Comparison of ENCODE assay signal across 22 cellular contexts in genomic region chr5:72515211-72515610, GRCh38. TPM values are rescaled to one million over a fixed set of nuclear protein-coding genes. Genes with fewer than 3 reads are reported as not detected.
DNase-seq lines count a peak whose midpoint lies in the region; FAIRE-seq and TF ChIP-seq lines count a peak whose summit lies in the region.
"Had no signal": no experiment of that assay in that cellular context is flagged by ENCODE, and none has a peak within 500 bp of the region (broad histone marks: within the 10 kb centered on the region; RNA-seq: fewer than 3 reads in every experiment).

No MANE protein-coding gene starts in this region.

- no peak overlapping the region for H3K9ac ChIP-seq in trophoblast cell (ENCODE audit: low read length)

- no peak overlapping the region for H3K4ac ChIP-seq in trophoblast cell (ENCODE audit: low read depth, low read length)

- H2BK120ac ChIP-seq in trophoblast cell (ENCODE audit: insufficient read depth, low read length, poor library complexity) = peak overlapping the region; percentile 86

- H3K9me3 ChIP-seq in PC-9 (ENCODE audit: insufficient read depth, low read depth) = peaks cover 8% of the 10 kb centered on the region
- H3K9me3 ChIP-seq in trophoblast cell (ENCODE audit: insufficient read depth, low read depth, low read length) = no peaks in the 10 kb centered on the region

- no CpG with 5 or more reads among the region's 5 CpGs for WGBS in trophoblast cell (ENCODE audit: extremely low coverage, insufficient coverage, insufficient read length)

- no peak overlapping the region for H3K23ac ChIP-seq in trophoblast cell (ENCODE audit: low read length)

- no peaks in the 10 kb centered on the region for H3K36me3 ChIP-seq in PC-9 (ENCODE audit: low read depth)
- no peaks in the 10 kb centered on the region for H3K36me3 ChIP-seq in trophoblast cell (ENCODE audit: control insufficient read depth in 1 of 2, insufficient read depth in 2 of 2, low read length in 2 of 2)

- H3K4me1 ChIP-seq in PC-9 (replicated peaks; ENCODE audit: insufficient read depth) (peaks cover 49% of the 10 kb centered on the region), trophoblast cell (ENCODE audit: control insufficient read depth in 1 of 2, insufficient read depth in 2 of 2, low read length in 2 of 2) (peaks cover 9 to 22% of the 10 kb centered on the region in 2 experiments)

- H3K27ac ChIP-seq in PC-9 (peak overlapping the region; percentile 34), trophoblast cell (ENCODE audit: low read depth, low read length) (no peak overlapping the region)

- no peak overlapping the region for H4K12ac ChIP-seq in trophoblast cell (ENCODE audit: low read depth, low read length)

- DNase-seq in HT1080 (ENCODE audit: low read depth) (peak; percentile 27), MV-4-11 (lab: John Stamatoyannopoulos, UW) (peak; percentile 46), PC-9 (peak; percentile 49 to 68), trophoblast cell (no peak), nucleus accumbens (lab: John Stamatoyannopoulos, UW) (no peak), NCI-H748 treated with DMSO at 0.1 percent for 48 hours (lab: John Stamatoyannopoulos, UW) (no peak), HTR-8/SVneo (ENCODE audit: insufficient read length, low spot score) (no peak)
- DNase-seq: ACHN; C1 segment of cervical spinal cord; CD8-positive, alpha-beta memory T cell; DMS53; NCI-H1092 treated with DMSO at 0.1 percent for 48 hours; NCI-H146; NCI-H2171; NCI-H446; NCI-H526 treated with DMSO at 0.1 percent for 48 hours; NK-92 treated with Interleukin-12 subunit alpha and Interleukin-12 subunit beta, amount 100 ng/mL, for 24 hours; RPMI8226; SIG-M5 had no signal

- no peaks in the 10 kb centered on the region for H3K9me2 ChIP-seq in PC-9 (ENCODE audit: insufficient read depth)

- H2BK12ac ChIP-seq in trophoblast cell (ENCODE audit: low read length) = peak overlapping the region; percentile 97

- no peaks in the 10 kb centered on the region for H3F3A ChIP-seq in PC-9 (ENCODE audit: insufficient read depth, low read depth)

- H4K91ac ChIP-seq in trophoblast cell (ENCODE audit: low read depth, low read length) = peak overlapping the region; percentile 82

- POLR2A ChIA-PET in PC-9 (lab: Charles Lee; ENCODE audit: unreplicated experiment) = interaction anchor here (0.5 to 0.6 kb wide), 2 partner anchors 9 to 321 kb away, joined by 4 to 5 read pairs; no protein-coding TSS in a partner anchor

- H2BK5ac ChIP-seq in trophoblast cell (ENCODE audit: low read depth, low read length, poor library complexity) = peak overlapping the region; percentile 67

- H3K79me1 ChIP-seq in trophoblast cell (ENCODE audit: low read length) = peaks cover 33% of the 10 kb centered on the region

- no peak for FAIRE-seq in HTR-8/SVneo (lab: Jason Lieb, UNC)
- FAIRE-seq: H54, K562 had no signal

- H2AFZ ChIP-seq in PC-9 = no peak overlapping the region
- peak overlapping the region; percentile 53 for H2AFZ ChIP-seq in trophoblast cell (ENCODE audit: insufficient read depth, low read length, poor library complexity)

- no peaks in the 10 kb centered on the region for H4K20me1 ChIP-seq in PC-9 (ENCODE audit: insufficient read depth)

- CTCF ChIA-PET in PC-9 (lab: Charles Lee) = no interaction called here

- H3K27me3 ChIP-seq in PC-9 (ENCODE audit: insufficient read depth, low read depth) (no peaks in the 10 kb centered on the region), trophoblast cell (ENCODE audit: insufficient read depth, low read length) (no peaks in the 10 kb centered on the region)

- peak overlapping the region; percentile 94 for H3K14ac ChIP-seq in trophoblast cell (ENCODE audit: low read length)

- intact Hi-C loops in PC-9 (cut with micrococcal nuclease; ENCODE audit: unreplicated experiment) = loop anchor here (2.0 kb wide), 1 partner anchor 44 kb away; no protein-coding TSS in a partner anchor

- no peak overlapping the region for H3K4me2 ChIP-seq in PC-9
- H3K4me2 ChIP-seq in trophoblast cell (ENCODE audit: low read length) = no peak overlapping the region

- no TSS peak for BruUV-seq in PC-9 (replicated peaks; lab: Mats Ljungman, UMichigan)

- H3K79me2 ChIP-seq in PC-9 (ENCODE audit: low read depth) (no peaks in the 10 kb centered on the region), trophoblast cell (ENCODE audit: control insufficient read depth, insufficient read depth, low read length, poor library complexity) (peaks cover 2% of the 10 kb centered on the region)

- peak overlapping the region; percentile 76 for H2AK5ac ChIP-seq in trophoblast cell (ENCODE audit: low read length)

- H3K4me3 ChIP-seq in PC-9 = no peak overlapping the region
- H3K4me3 ChIP-seq in trophoblast cell (ENCODE audit: low read depth, low read length) = no peak overlapping the region
- H3K4me3 ChIP-seq: K562 had no signal

- TF ChIP-seq CTCF in PC-9 (conservative IDR thresholded peaks at IDR 0.05) = no peak

- peak overlapping the region; percentile 56 for H4K8ac ChIP-seq in trophoblast cell (ENCODE audit: low read depth, low read length)

- H3K18ac ChIP-seq in trophoblast cell (ENCODE audit: low read length) = peak overlapping the region; percentile 61

RNA-seq across cellular contexts. Expression of gene ZNF366, which starts 8.0 kb away (rescaled TPM):
- not detected in 2 replicates for total RNA-seq in HT1080 (2014; rRNA removed; shearing (Covaris generic))
- 0.01 TPM in 1 of 2 replicates, not detected in the other for polyA plus RNA-seq in HT1080 (2015; cell fraction: cytosol; rRNA removed)
- polyA plus RNA-seq in HT1080 (2015; cell fraction: nucleus; rRNA removed) = not detected in 2 replicates
- 0.17 TPM in 1 of 2 replicates, not detected in the other for total RNA-seq in PC-9 (2021)
- polyA plus RNA-seq in trophoblast cell (2013) = 0.53 and 0.68 TPM in 2 replicates
- total RNA-seq: CD8-positive, alpha-beta memory T cell; K562; T-helper 1 cell treated with Interleukin-12 subunit alpha and Interleukin-12 subunit beta and Interleukin-4 antibody, amounts not matched to agents 30 ng/mL and 1 ng/mL, for 36 hours had no signal
- polyA plus RNA-seq: CD8-positive, alpha-beta memory T cell; K562 had no signal

Comparison
In these comparisons a context has a peak if more than half of its experiments do, and no peak if none do; other contexts are left out.
1. DNase-seq: peak in HT1080 (single experiment), MV-4-11 (single experiment) and PC-9 (2 of 2); none in trophoblast cell (0 of 2), nucleus accumbens (0 of 56), NCI-H748 treated with DMSO at 0.1 percent for 48 hours (single experiment) and HTR-8/SVneo (single experiment).